8 cellular contexts compared by ENCODE assay signal in the genomic region with DNA sequence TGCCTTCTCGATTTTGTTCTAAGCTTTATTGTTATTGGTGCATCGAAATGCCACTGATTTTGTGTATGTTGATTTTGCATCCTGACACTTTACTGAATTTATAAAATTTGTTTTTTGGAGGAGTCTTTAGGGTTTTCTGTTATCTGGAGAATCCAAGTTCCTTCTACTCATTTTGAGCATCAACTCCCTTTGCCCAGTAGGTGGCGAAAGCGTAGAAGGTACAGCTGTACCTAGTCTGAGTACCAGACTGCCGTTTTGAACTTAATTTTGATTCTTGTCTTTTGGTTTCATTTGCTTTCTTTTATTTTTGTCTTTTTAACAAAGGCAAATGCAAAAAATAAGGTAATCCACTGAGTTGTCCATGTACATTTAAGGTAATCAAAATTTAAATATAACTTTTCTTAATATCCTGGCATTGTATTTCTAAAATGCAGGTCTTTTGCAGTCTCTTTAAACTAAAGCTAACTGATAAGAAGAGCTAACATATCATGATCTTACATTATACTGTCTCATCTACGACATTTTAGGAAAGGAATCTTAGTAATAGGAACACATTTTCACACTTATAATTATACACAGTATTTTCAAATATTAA.
A peak's percentile ranks its signal among the peaks of the same experiment; 100 is the strongest.
DNase-seq lines count a peak whose midpoint lies in the region; ATAC-seq, FAIRE-seq and TF ChIP-seq lines count a peak whose summit lies in the region.

No MANE protein-coding gene starts in this region.

- H3K9me3 ChIP-seq in lower lobe of right lung (no peaks in the 10 kb centered on the region), upper lobe of right lung (no peaks in the 10 kb centered on the region)

- H3K36me3 ChIP-seq in lower lobe of right lung (no peaks in the 10 kb centered on the region), upper lobe of right lung (no peaks in the 10 kb centered on the region)

- intact Hi-C loops in lower lobe of right lung (cut with DNase I) = loop anchor here (5.0 kb wide), 1 partner anchor 468 kb away; a partner anchor contains a TSS
- intact Hi-C loops in upper lobe of right lung (cut with DNase I) = no loop called here

- TF ChIP-seq CTCF in GM20000 (IDR thresholded peaks at IDR 0.05; ENCODE audit: extremely low read depth, missing control alignments) (peak; percentile 12), choroid plexus epithelial cell (conservative IDR thresholded peaks at IDR 0.05; ENCODE audit: low read depth, low read length) (peak; percentile 94), lower lobe of right lung (IDR thresholded peaks at IDR 0.05) (peak; percentile 70), upper lobe of right lung (IDR thresholded peaks at IDR 0.05) (peak; percentile 71)

- peak; percentile 75 for FAIRE-seq in RCC 7860 (lab: Jason Lieb, UNC)

- DNase-seq in NCI-H524 (lab: John Stamatoyannopoulos, UW) (peak; percentile 36 to 62), NCI-H524 treated with DMSO at 0.1 percent for 48 hours (lab: John Stamatoyannopoulos, UW) (no peak), GM20000 (ENCODE audit: low spot score) (peak; percentile 34), HuH-7 (ENCODE audit: low spot score) (peak; percentile 2), RCC 7860 (ENCODE audit: low spot score) (peak; percentile 14), choroid plexus epithelial cell (ENCODE audit: low read depth) (peak; percentile 86), lower lobe of right lung (peak; percentile 48), upper lobe of right lung (no peak)

- peaks cover 3% of the 10 kb centered on the region for H3K27me3 ChIP-seq in lower lobe of right lung (ENCODE audit: low read depth)
- no peaks in the 10 kb centered on the region for H3K27me3 ChIP-seq in upper lobe of right lung

- H3K4me1 ChIP-seq in lower lobe of right lung (no peaks in the 10 kb centered on the region), upper lobe of right lung (no peaks in the 10 kb centered on the region)

- H3K4me3 ChIP-seq in choroid plexus epithelial cell (ENCODE audit: low read depth, low read length) (no peak overlapping the region), lower lobe of right lung (no peak overlapping the region), upper lobe of right lung (no peak overlapping the region)

- H3K27ac ChIP-seq in lower lobe of right lung = no peak overlapping the region
- no peak overlapping the region for H3K27ac ChIP-seq in upper lobe of right lung

- ATAC-seq in lower lobe of right lung (peak; percentile 73 to 76), upper lobe of right lung (peak; percentile 80)

Comparison
In these comparisons a context has a peak if more than half of its experiments do, and no peak if none do; other contexts are left out.
1. DNase-seq: peak in NCI-H524 (2 of 2), GM20000 (single experiment), HuH-7 (single experiment), RCC 7860 (single experiment), choroid plexus epithelial cell (single experiment) and lower lobe of right lung (single experiment); none in NCI-H524 treated with DMSO at 0.1 percent for 48 hours (single experiment) and upper lobe of right lung (single experiment).
2. CTCF ChIP-seq: peak in every context shown above with its lines; median percentile 94 in choroid plexus epithelial cell; 71 in upper lobe of right lung; 70 in lower lobe of right lung; 12 in GM20000.